In the genomic region with DNA sequence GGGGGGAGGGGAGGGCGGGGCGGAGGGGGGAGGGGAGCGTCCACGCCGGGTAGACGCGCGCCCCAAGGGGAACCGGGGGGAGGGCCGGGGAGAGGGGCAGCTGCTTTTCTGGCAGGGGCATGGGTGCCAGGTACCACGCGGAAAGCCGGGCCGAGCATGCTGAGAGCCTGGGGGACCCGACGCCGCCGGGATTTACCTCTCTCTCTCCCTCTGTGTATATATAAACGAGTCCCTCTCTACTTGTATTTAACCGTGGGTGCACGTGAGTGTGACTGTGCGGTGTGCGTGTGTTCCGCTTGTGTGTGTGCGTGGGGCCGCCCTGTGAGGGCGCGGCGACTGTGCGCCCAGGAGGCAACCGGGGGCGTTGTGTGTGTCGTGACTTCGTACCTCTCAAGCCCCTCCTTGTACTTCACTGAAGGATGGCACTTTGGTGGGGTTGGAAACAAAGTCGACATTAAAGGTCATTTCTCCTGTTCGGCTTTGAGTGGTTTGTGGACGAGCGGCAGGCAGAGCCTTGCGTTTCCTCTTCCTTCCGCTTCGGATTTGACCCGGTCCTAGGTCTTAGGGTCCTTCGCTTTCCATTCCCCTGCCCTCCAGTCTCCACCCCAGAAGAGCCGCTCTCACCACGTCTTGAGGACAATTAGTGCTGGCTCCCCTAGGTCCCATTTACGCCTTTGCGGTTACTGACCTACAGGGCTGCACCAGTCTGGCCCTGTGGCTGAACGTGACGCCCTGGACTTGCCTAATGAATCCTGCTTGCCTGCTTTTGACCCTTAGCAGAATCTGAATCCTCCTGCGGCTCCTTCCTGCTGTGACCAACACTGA, we compare ENCODE assay signal across 9 cellular contexts. TPM values are rescaled to one million over a fixed set of nuclear protein-coding genes. Genes with fewer than 3 reads are reported as not detected.
A peak's percentile ranks its signal among the peaks of the same experiment; 100 is the strongest.
DNase-seq lines count a peak whose midpoint lies in the region; ATAC-seq and TF ChIP-seq lines count a peak whose summit lies in the region.
"Had no signal": no experiment of that assay in that cellular context is flagged by ENCODE, and none has a peak within 500 bp of the region (broad histone marks: within the 10 kb centered on the region; RNA-seq: fewer than 3 reads in every experiment).

No MANE protein-coding gene starts in this region.

- DNase-seq in activated T-cell treated with anti-CD3 and anti-CD28 coated beads, Interleukin-2, amount 50 U/mL, for 24 hours = no peak
- no peak for DNase-seq in activated T-cell treated with anti-CD3 and anti-CD28 coated beads, Interleukin-2, amount 50 U/mL, for 1 hour
- DNase-seq in stimulated activated effector memory CD8-positive, alpha-beta T cell treated with anti-CD3 and anti-CD28 coated beads, Interleukin-12 subunit alpha, Interleukin-12 subunit beta, amount 100 ng/mL, for 72 hours (ENCODE audit: low spot score in 2 of 2) = no peak
- no peak for DNase-seq in T1000 (lab: John Stamatoyannopoulos, UW)
- DNase-seq in DMS79 (lab: John Stamatoyannopoulos, UW) = no peak
- DNase-seq: NCI-H1436 treated with DMSO at 0.1 percent for 48 hours had no signal

- peaks cover 9% of the 10 kb centered on the region for H3K4me1 Mint-ChIP-seq in activated T-cell treated with anti-CD3 and anti-CD28 coated beads, Interleukin-2, amount 50 U/mL, for 24 hours (ENCODE audit: low read depth)
- no peaks in the 10 kb centered on the region for H3K4me1 Mint-ChIP-seq in activated T-helper 17 cell treated with anti-CD3 and anti-CD28 coated beads, Interleukin-2, amount 50 U/mL, for 72 hours
- H3K4me1 Mint-ChIP-seq in stimulated activated effector memory CD8-positive, alpha-beta T cell treated with anti-CD3 and anti-CD28 coated beads, Interleukin-12 subunit alpha, Interleukin-12 subunit beta, amount 100 ng/mL, for 72 hours = peaks cover 8% of the 10 kb centered on the region

- TF ChIP-seq POLR2A in GM18505 (IDR thresholded peaks at IDR 0.05; ENCODE audit: borderline replicate concordance, extremely low read depth, insufficient read depth, insufficient read length) = no peak

- no peak for ATAC-seq in activated T-helper 17 cell treated with anti-CD3 and anti-CD28 coated beads, Interleukin-2, amount 50 U/mL, for 72 hours (replicated peaks)
- ATAC-seq in stimulated activated effector memory CD8-positive, alpha-beta T cell treated with anti-CD3 and anti-CD28 coated beads, Interleukin-12 subunit alpha, Interleukin-12 subunit beta, amount 100 ng/mL, for 72 hours = no peak
- no peak for ATAC-seq in GM18505 (IDR thresholded peaks at IDR 0.05; ENCODE audit: unreplicated experiment)

- H3K27me3 Mint-ChIP-seq in activated T-cell treated with anti-CD3 and anti-CD28 coated beads, Interleukin-2, amount 50 U/mL, for 24 hours = peaks cover 70% of the 10 kb centered on the region
- H3K27me3 Mint-ChIP-seq in activated T-helper 17 cell treated with anti-CD3 and anti-CD28 coated beads, Interleukin-2, amount 50 U/mL, for 72 hours = peaks cover 41% of the 10 kb centered on the region

- no peaks in the 10 kb centered on the region for H3K9me3 ChIP-seq in iPS-18a (ENCODE audit: control insufficient read depth, low read depth, low read length)

- H3K36me3 ChIP-seq in iPS-18a (ENCODE audit: control insufficient read depth, low read depth, low read length) = no peaks in the 10 kb centered on the region

- peak overlapping the region; percentile 44 for H3K4me3 ChIP-seq in iPS-18a (ENCODE audit: low read length)

- H3K27ac Mint-ChIP-seq in activated T-cell treated with anti-CD3 and anti-CD28 coated beads, Interleukin-2, amount 50 U/mL, for 24 hours = no peak overlapping the region
- H3K27ac Mint-ChIP-seq in activated T-helper 17 cell treated with anti-CD3 and anti-CD28 coated beads, Interleukin-2, amount 50 U/mL, for 72 hours = no peak overlapping the region
- H3K27ac Mint-ChIP-seq in stimulated activated effector memory CD8-positive, alpha-beta T cell treated with anti-CD3 and anti-CD28 coated beads, Interleukin-12 subunit alpha, Interleukin-12 subunit beta, amount 100 ng/mL, for 72 hours = no peak overlapping the region

- peak overlapping the region; percentile 66 for H3K4me3 Mint-ChIP-seq in activated T-cell treated with anti-CD3 and anti-CD28 coated beads, Interleukin-2, amount 50 U/mL, for 24 hours
- H3K4me3 Mint-ChIP-seq in activated T-helper 17 cell treated with anti-CD3 and anti-CD28 coated beads, Interleukin-2, amount 50 U/mL, for 72 hours = peak overlapping the region; percentile 34
- peak overlapping the region; percentile 55 for H3K4me3 Mint-ChIP-seq in stimulated activated effector memory CD8-positive, alpha-beta T cell treated with anti-CD3 and anti-CD28 coated beads, Interleukin-12 subunit alpha, Interleukin-12 subunit beta, amount 100 ng/mL, for 72 hours

- no peaks in the 10 kb centered on the region for H3K4me1 ChIP-seq in iPS-18a (ENCODE audit: control insufficient read depth, low read depth, low read length)

- H3K36me3 Mint-ChIP-seq in activated T-cell treated with anti-CD3 and anti-CD28 coated beads, Interleukin-2, amount 50 U/mL, for 24 hours (ENCODE audit: low read depth) = no peaks in the 10 kb centered on the region
- peaks cover 5% of the 10 kb centered on the region for H3K36me3 Mint-ChIP-seq in activated T-helper 17 cell treated with anti-CD3 and anti-CD28 coated beads, Interleukin-2, amount 50 U/mL, for 72 hours (ENCODE audit: low read depth)
- H3K36me3 Mint-ChIP-seq in stimulated activated effector memory CD8-positive, alpha-beta T cell treated with anti-CD3 and anti-CD28 coated beads, Interleukin-12 subunit alpha, Interleukin-12 subunit beta, amount 100 ng/mL, for 72 hours = no peaks in the 10 kb centered on the region

- no peak overlapping the region for H3K27ac ChIP-seq in iPS-18a (ENCODE audit: low read length)

- H3K27me3 ChIP-seq in iPS-18a (ENCODE audit: control insufficient read depth, insufficient read depth, low read length) = peaks cover 43% of the 10 kb centered on the region

- no peaks in the 10 kb centered on the region for H3K9me3 Mint-ChIP-seq in activated T-cell treated with anti-CD3 and anti-CD28 coated beads, Interleukin-2, amount 50 U/mL, for 24 hours
- H3K9me3 Mint-ChIP-seq in activated T-helper 17 cell treated with anti-CD3 and anti-CD28 coated beads, Interleukin-2, amount 50 U/mL, for 72 hours = no peaks in the 10 kb centered on the region
- no peaks in the 10 kb centered on the region for H3K9me3 Mint-ChIP-seq in stimulated activated effector memory CD8-positive, alpha-beta T cell treated with anti-CD3 and anti-CD28 coated beads, Interleukin-12 subunit alpha, Interleukin-12 subunit beta, amount 100 ng/mL, for 72 hours

- H3K9ac ChIP-seq in iPS-18a (ENCODE audit: low read length) = no peak overlapping the region

RNA-seq across cellular contexts. Expression of a gene that starts 36.2 kb away (rescaled TPM):
- 10 to 100 TPM; 46.9 to 56.4 TPM for total RNA-seq in activated T-helper 17 cell treated with anti-CD3 and anti-CD28 coated beads, Interleukin-2, amount 50 U/mL, for 72 hours

RNA-seq across cellular contexts. Expression of a gene that starts 56.5 kb away (rescaled TPM):
- total RNA-seq in activated T-helper 17 cell treated with anti-CD3 and anti-CD28 coated beads, Interleukin-2, amount 50 U/mL, for 72 hours = not detected
